ENCODE assay signal across 12 cellular contexts in genomic region chr12:121145221-121145620, GRCh38. TPM values are rescaled to one million over a fixed set of nuclear protein-coding genes. Genes with fewer than 3 reads are reported as not detected.
DNase-seq lines count a peak whose midpoint lies in the region; ATAC-seq, FAIRE-seq and TF ChIP-seq lines count a peak whose summit lies in the region.
"Had no signal": no experiment of that assay in that cellular context is flagged by ENCODE, and none has a peak within 500 bp of the region (broad histone marks: within the 10 kb centered on the region; RNA-seq: fewer than 3 reads in every experiment).

No MANE protein-coding gene starts in this region.

- H3K36me3 Mint-ChIP-seq in CD8-positive, alpha-beta T cell: peaks cover 1% of the 10 kb centered on the region
- peaks cover 6 to 36% (median 29%) of the 10 kb centered on the region in 3 donors for H3K36me3 Mint-ChIP-seq in immature natural killer cell

- no peak for TF ChIP-seq CTCF in CD8-positive, alpha-beta T cell (IDR thresholded peaks at IDR 0.05)
- TF ChIP-seq CTCF in breast epithelium (IDR thresholded peaks at IDR 0.05): no peak

- H3K27me3 ChIP-seq in CD8-positive, alpha-beta T cell (ENCODE audit: insufficient read depth, low read length): no peaks in the 10 kb centered on the region
- H3K27me3 ChIP-seq in breast epithelium: no peaks in the 10 kb centered on the region
- H3K27me3 ChIP-seq: esophagus muscularis mucosa, Peyer's patch had no signal

- H3K4me1 Mint-ChIP-seq in CD8-positive, alpha-beta T cell (ENCODE audit: low read depth): peaks cover 21% of the 10 kb centered on the region
- peaks cover 20 to 27% of the 10 kb centered on the region in 2 donors for H3K4me1 Mint-ChIP-seq in immature natural killer cell

- intact Hi-C loops in CD8-positive, alpha-beta T cell (cut with DNase I, micrococcal nuclease): no loop called here
- intact Hi-C loops in breast epithelium (cut with DNase I; ENCODE audit: low total_unique reads): no loop called here

- no peaks in the 10 kb centered on the region for H3K27me3 Mint-ChIP-seq in CD8-positive, alpha-beta T cell (ENCODE audit: low read depth)
- H3K27me3 Mint-ChIP-seq in immature natural killer cell (ENCODE audit: low read depth in 3 of 3): peaks cover 0 to 2% (median 0%) of the 10 kb centered on the region in 3 donors

- peaks cover 4% of the 10 kb centered on the region for H3K4me1 ChIP-seq in CD8-positive, alpha-beta T cell (ENCODE audit: insufficient read depth, low read length)
- H3K4me1 ChIP-seq in breast epithelium: no peaks in the 10 kb centered on the region
- H3K4me1 ChIP-seq: esophagus muscularis mucosa, Peyer's patch had no signal

- TF ChIP-seq POLR2A in breast epithelium (IDR thresholded peaks at IDR 0.05): no peak
- no peak for TF ChIP-seq POLR2A in GM12892 (IDR thresholded peaks at IDR 0.05; ENCODE audit: low read depth, low read length)

- no peak overlapping the region for H3K27ac ChIP-seq in CD8-positive, alpha-beta T cell (ENCODE audit: low read depth, low read length)
- no peak overlapping the region for H3K27ac ChIP-seq in breast epithelium
- H3K27ac ChIP-seq: esophagus muscularis mucosa, Peyer's patch had no signal

- H3K36me3 ChIP-seq in CD8-positive, alpha-beta T cell (ENCODE audit: insufficient read depth, low read length): no peaks in the 10 kb centered on the region
- H3K36me3 ChIP-seq in breast epithelium: no peaks in the 10 kb centered on the region
- H3K36me3 ChIP-seq: esophagus muscularis mucosa, Peyer's patch, thoracic aorta had no signal

- H3K9me3 Mint-ChIP-seq in CD8-positive, alpha-beta T cell: no peaks in the 10 kb centered on the region
- peaks cover 0 to 2% (median 0%) of the 10 kb centered on the region in 6 donors for H3K9me3 Mint-ChIP-seq in immature natural killer cell

- peak overlapping the region; percentile 72 for H3K27ac Mint-ChIP-seq in CD8-positive, alpha-beta T cell
- H3K27ac Mint-ChIP-seq in immature natural killer cell: peak overlapping the region; percentile 1 to 74 (median 30)

- H3K4me3 Mint-ChIP-seq in CD8-positive, alpha-beta T cell: no peak overlapping the region
- H3K4me3 Mint-ChIP-seq in immature natural killer cell: peak overlapping the region in 1 of 5 donors; percentile 11

- H3K4me3 ChIP-seq in CD8-positive, alpha-beta T cell (ENCODE audit: low read depth, low read length): no peak overlapping the region
- no peak overlapping the region for H3K4me3 ChIP-seq in breast epithelium
- H3K4me3 ChIP-seq: esophagus muscularis mucosa, Peyer's patch, skin epidermis, thoracic aorta had no signal

- no peak for DNase-seq in CD8-positive, alpha-beta T cell
- DNase-seq in M059J (ENCODE audit: low read depth) (peak; percentile 59), immature natural killer cell (no peak), cerebellar cortex (ENCODE audit: low spot score) (no peak), breast epithelium (ENCODE audit: low spot score in 2 of 2) (no peak), GM12892 (ENCODE audit: insufficient read length) (no peak)
- DNase-seq in activated T-cell treated with anti-CD3 and anti-CD28 coated beads, Interleukin-2, amount 50 U/mL, for 48 hours: peak; percentile 36 to 46
- DNase-seq: Peyer's patch had no signal

- no peak for FAIRE-seq in GM12892 (lab: Jason Lieb, UNC)

- POLR2A ChIA-PET in CD8-positive, alpha-beta T cell (lab: Charles Lee): no interaction called here

- no peaks in the 10 kb centered on the region for H3K9me3 ChIP-seq in CD8-positive, alpha-beta T cell (ENCODE audit: low read length)
- no peaks in the 10 kb centered on the region for H3K9me3 ChIP-seq in breast epithelium
- H3K9me3 ChIP-seq: esophagus muscularis mucosa, Peyer's patch, thoracic aorta had no signal

- peak; percentile 42 for ATAC-seq in CD8-positive, alpha-beta T cell
- ATAC-seq in HG02840 (IDR thresholded peaks at IDR 0.05; ENCODE audit: low FRiP score, unreplicated experiment): no peak

- CTCF ChIA-PET in CD8-positive, alpha-beta T cell (lab: Charles Lee): interaction anchor here (1.0 kb wide), 1 partner anchor 85 kb away, joined by 3 read pairs; no protein-coding TSS in a partner anchor

RNA-seq across cellular contexts. Expression of gene P2RX7, which starts 12.5 kb away (rescaled TPM):
- 1 to 10 TPM; 5.9 to 7.4 TPM for total RNA-seq in CD8-positive, alpha-beta T cell
- total RNA-seq in M059J (2014; rRNA removed; shearing (Covaris generic)): 2.8 and 6.1 TPM in 2 replicates
- 10 to 100 TPM in 2 of 3 donors, 1 to 10 TPM in 1; 7.5 to 17.4 (median 12.9) TPM for polyA plus RNA-seq in immature natural killer cell
- total RNA-seq in breast epithelium: 1 to 10 TPM; 3.8 to 8.5 (median 3.9) TPM
- 1.3 TPM for polyA plus RNA-seq in GM12892 (2012; ENCODE audit: missing spikeins)

Comparison
In these comparisons a context has a peak if more than half of its experiments do, and no peak if none do; other contexts are left out.
1. DNase-seq: peak in M059J (single experiment) and activated T-cell treated with anti-CD3 and anti-CD28 coated beads, Interleukin-2, amount 50 U/mL, for 48 hours (2 of 2); none in CD8-positive, alpha-beta T cell (0 of 7), immature natural killer cell (0 of 3), cerebellar cortex (single experiment), breast epithelium (0 of 2) and GM12892 (single experiment).